In the genomic region with DNA sequence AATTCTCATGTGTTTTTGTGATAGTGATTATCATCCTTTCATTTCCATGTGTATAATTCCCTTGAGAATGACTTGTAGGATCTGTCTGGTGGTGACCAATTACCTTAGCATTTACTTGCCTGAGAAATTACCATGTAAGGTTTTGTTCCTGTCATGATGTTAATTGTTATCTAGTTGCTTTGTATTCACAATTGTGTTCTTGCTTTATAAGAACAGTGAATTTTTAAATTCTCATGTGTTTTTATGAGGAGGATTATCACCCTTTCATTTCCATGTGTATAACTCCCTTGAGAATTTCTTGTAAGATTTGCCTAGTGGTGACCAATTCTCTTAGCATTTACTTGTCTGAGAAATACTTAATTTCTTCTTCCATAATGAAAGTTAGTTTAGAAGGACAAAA, we compare ENCODE assay signal across 10 cellular contexts.
"Had no signal": no experiment of that assay in that cellular context is flagged by ENCODE, and none has a peak within 500 bp of the region (broad histone marks: within the 10 kb centered on the region; RNA-seq: fewer than 3 reads in every experiment).

No MANE protein-coding gene starts in this region.

- H3K36me3 ChIP-seq: HAP-1 had no signal

- DNase-seq: H7, HFFc6, KBM-7 had no signal

- FAIRE-seq: H1, HepG2 had no signal

- H2AFZ ChIP-seq: GM23338 had no signal

- H3K9me3 ChIP-seq: HAP-1 had no signal

- H3K4me2 ChIP-seq: GM23338, KMS-11 had no signal

- ATAC-seq: GM23338, HCT116, HepG2 had no signal

- H3K27ac ChIP-seq: HL-60, KMS-11 had no signal

- H3K4me3 ChIP-seq: GM23338, HAP-1 had no signal
